ENCODE assay signal across 24 cellular contexts in the genomic region with DNA sequence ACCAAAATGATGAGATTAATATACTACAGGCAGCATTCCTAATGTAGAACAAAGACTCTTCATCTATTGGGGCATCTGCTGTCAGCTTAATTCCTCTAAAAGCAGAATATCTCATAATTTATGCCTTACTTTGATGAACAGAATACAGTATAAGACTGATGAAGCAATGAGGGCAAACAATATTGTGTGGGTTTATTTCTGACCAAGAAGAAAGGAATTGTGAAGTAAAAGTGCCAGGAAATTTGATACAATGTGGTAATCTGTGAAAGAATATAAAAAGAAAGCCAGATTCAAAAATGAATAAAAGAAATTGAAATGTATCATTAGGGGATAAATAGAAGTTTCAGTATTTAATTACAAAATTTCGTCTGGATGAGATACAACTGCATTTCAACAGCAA.
"Had no signal": no experiment of that assay in that cellular context is flagged by ENCODE, and none has a peak within 500 bp of the region (broad histone marks: within the 10 kb centered on the region; RNA-seq: fewer than 3 reads in every experiment).

No MANE protein-coding gene starts in this region.

- H3K4me3 Mint-ChIP-seq: activated CD8-positive, alpha-beta T cell treated with anti-CD3 and anti-CD28 coated beads, Interleukin-2, amount 10 ng/mL, durations not matched to agents 7 days and 5 days; activated naive CD4-positive, alpha-beta T cell treated with anti-CD3 and anti-CD28 coated beads, Interleukin-2, amount 50 U/mL, for 24 hours; activated T-cell treated with anti-CD3 and anti-CD28 coated beads, Interleukin-2, amount 50 U/mL, for 24 hours; activated T-helper 1 cell treated with anti-CD3 and anti-CD28 coated beads, Interleukin-12 subunit alpha, Interleukin-12 subunit beta, Interleukin-2, Interleukin-4 antibody, amounts not matched to agents 30 ng/mL and 10 ng/mL and 1 ng/mL, durations not matched to agents 14 hours and 24 hours and 36 hours; brain; T-helper 1 cell treated with Interleukin-12 subunit alpha and Interleukin-12 subunit beta and Interleukin-4 antibody, amounts not matched to agents 30 μg/mL and 1 μg/mL, for 36 hours had no signal

- H3K9me3 ChIP-seq: ascending aorta, Peyer's patch had no signal

- ATAC-seq: activated CD4-positive, CD25-positive, alpha-beta regulatory T cell treated with anti-CD3 and anti-CD28 coated beads, Interleukin-2, amount 50 U/mL, for 24 hours; activated CD8-positive, alpha-beta T cell treated with anti-CD3 and anti-CD28 coated beads, Interleukin-2, amount 10 ng/mL, durations not matched to agents 7 days and 5 days had no signal

- H3K27ac Mint-ChIP-seq: activated CD8-positive, alpha-beta T cell treated with anti-CD3 and anti-CD28 coated beads, Interleukin-2, amount 10 ng/mL, durations not matched to agents 7 days and 5 days; activated naive CD4-positive, alpha-beta T cell treated with anti-CD3 and anti-CD28 coated beads, Interleukin-2, amount 50 U/mL, for 24 hours; activated T-cell treated with anti-CD3 and anti-CD28 coated beads, Interleukin-2, amount 50 U/mL, for 24 hours; activated T-helper 1 cell treated with anti-CD3 and anti-CD28 coated beads, Interleukin-12 subunit alpha, Interleukin-12 subunit beta, Interleukin-2, Interleukin-4 antibody, amounts not matched to agents 30 ng/mL and 10 ng/mL and 1 ng/mL, durations not matched to agents 14 hours and 24 hours and 36 hours; T-helper 1 cell treated with Interleukin-12 subunit alpha and Interleukin-12 subunit beta and Interleukin-4 antibody, amounts not matched to agents 30 μg/mL and 1 μg/mL, for 36 hours had no signal

- DNase-seq: activated CD4-positive, alpha-beta T cell treated with anti-CD3 and anti-CD28 coated beads for 4 hours; activated CD4-positive, alpha-beta T cell treated with anti-CD3 and anti-CD28 coated beads, Interleukin-2, amount 50 U/mL, for 4 hours; activated CD8-positive, alpha-beta T cell treated with anti-CD3 and anti-CD28 coated beads, Interleukin-2, amount 10 ng/mL, durations not matched to agents 7 days and 5 days; activated effector memory CD4-positive, alpha-beta T cell treated with Interleukin-2 at 50 U/mL for 16 hours; activated naive CD4-positive, alpha-beta T cell; activated T-cell treated with anti-CD3 and anti-CD28 coated beads, Interleukin-2, amount 50 U/mL, for 24 hours; amniotic stem cell; MM.1S; NCI-H1105; NCI-H1436; NCI-H1694 treated with DMSO at 0.1 percent for 48 hours; NCI-H2029 treated with DMSO at 0.1 percent for 48 hours; NCI-H524; Peyer's patch; SHP77 had no signal

- H3K4me1 Mint-ChIP-seq: activated naive CD4-positive, alpha-beta T cell treated with anti-CD3 and anti-CD28 coated beads, Interleukin-2, amount 50 U/mL, for 24 hours; brain had no signal

- H3K4me2 ChIP-seq: KMS-11 had no signal

- H3K36me3 Mint-ChIP-seq: activated naive CD4-positive, alpha-beta T cell treated with anti-CD3 and anti-CD28 coated beads, Interleukin-2, amount 50 U/mL, for 24 hours; brain had no signal

- H3K27ac ChIP-seq: ascending aorta, cardiac muscle cell, KMS-11, Peyer's patch, RWPE1 had no signal

- H3K9ac ChIP-seq: KMS-11 had no signal

- H3K4me3 ChIP-seq: ascending aorta, cardiac muscle cell, Peyer's patch had no signal

- H3K27me3 ChIP-seq: ascending aorta, cardiac muscle cell, Peyer's patch had no signal

- H3K4me1 ChIP-seq: ascending aorta, Peyer's patch had no signal

- H3K36me3 ChIP-seq: ascending aorta, cardiac muscle cell, Peyer's patch had no signal

- H3K9me3 Mint-ChIP-seq: activated naive CD4-positive, alpha-beta T cell treated with anti-CD3 and anti-CD28 coated beads, Interleukin-2, amount 50 U/mL, for 24 hours; activated T-cell treated with anti-CD3 and anti-CD28 coated beads, Interleukin-2, amount 50 U/mL, for 24 hours; activated T-helper 1 cell treated with anti-CD3 and anti-CD28 coated beads, Interleukin-12 subunit alpha, Interleukin-12 subunit beta, Interleukin-2, Interleukin-4 antibody, amounts not matched to agents 30 ng/mL and 10 ng/mL and 1 ng/mL, durations not matched to agents 14 hours and 24 hours and 36 hours; brain; T-helper 1 cell treated with Interleukin-12 subunit alpha and Interleukin-12 subunit beta and Interleukin-4 antibody, amounts not matched to agents 30 μg/mL and 1 μg/mL, for 36 hours had no signal

- H3K27me3 Mint-ChIP-seq: brain had no signal
